25 cellular contexts compared by ENCODE assay signal in the genomic region with DNA sequence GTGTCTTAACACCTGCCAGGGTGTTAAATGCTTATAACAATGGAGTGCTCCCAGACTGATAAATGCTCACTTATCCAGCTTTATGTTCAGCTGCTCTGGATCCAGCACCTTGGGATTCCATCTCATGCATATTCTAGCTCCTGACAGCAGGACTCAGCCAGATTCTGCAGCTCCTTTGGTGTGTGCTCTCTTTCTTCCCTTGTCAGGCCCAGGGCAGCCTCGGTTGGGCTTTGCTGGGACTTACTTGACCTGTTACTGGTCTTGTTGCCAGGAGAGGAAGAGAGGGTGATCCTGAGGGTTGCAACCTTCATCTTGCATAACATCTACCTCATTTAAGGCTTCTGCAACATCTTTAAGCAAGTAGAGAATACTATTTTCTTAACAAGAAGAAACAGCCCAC.
"Had no signal": no experiment of that assay in that cellular context is flagged by ENCODE, and none has a peak within 500 bp of the region (broad histone marks: within the 10 kb centered on the region; RNA-seq: fewer than 3 reads in every experiment).

No MANE protein-coding gene starts in this region.

- H3K36me3 ChIP-seq: esophagus muscularis mucosa, gastrocnemius medialis, pancreas, prostate gland, spleen, tibial nerve, upper lobe of right lung, vagina had no signal

- H3K27me3 ChIP-seq: dorsolateral prefrontal cortex, esophagus muscularis mucosa, gastrocnemius medialis, pancreas, spleen, testis, tibial nerve, upper lobe of right lung, vagina had no signal

- ATAC-seq: gastrocnemius medialis; left lobe of liver; mucosa of descending colon; naive thymus-derived CD8-positive, alpha-beta T cell; pancreas; sciatic nerve; stimulated activated memory B cell treated with anti-CD40 and anti-IgM and Interleukin-4, amounts not matched to agents 10 μg/mL and 1 μg/mL and 100 μg/mL, for 72 hours; stimulated activated naive CD8-positive, alpha-beta T cell treated with anti-CD3 and anti-CD28 coated beads, Interleukin-15, amount 100 ng/mL, for 72 hours; upper lobe of right lung had no signal

- H3K4me3 Mint-ChIP-seq: naive thymus-derived CD8-positive, alpha-beta T cell; stimulated activated memory B cell treated with anti-CD40 and anti-IgM and Interleukin-4, amounts not matched to agents 10 μg/mL and 1 μg/mL and 100 μg/mL, for 72 hours; stimulated activated naive CD8-positive, alpha-beta T cell treated with anti-CD3 and anti-CD28 coated beads, Interleukin-15, amount 100 ng/mL, for 72 hours had no signal

- H3K4me1 Mint-ChIP-seq: stimulated activated memory B cell treated with anti-CD40 and anti-IgM and Interleukin-4, amounts not matched to agents 10 μg/mL and 1 μg/mL and 100 μg/mL, for 72 hours; stimulated activated naive CD8-positive, alpha-beta T cell treated with anti-CD3 and anti-CD28 coated beads, Interleukin-15, amount 100 ng/mL, for 72 hours had no signal

- H3K27me3 Mint-ChIP-seq: stimulated activated naive CD8-positive, alpha-beta T cell treated with anti-CD3 and anti-CD28 coated beads, Interleukin-15, amount 100 ng/mL, for 72 hours had no signal

- H3K9me3 ChIP-seq: gastrocnemius medialis, mucosa of descending colon, pancreas, prostate gland, testis, upper lobe of right lung, vagina had no signal

- H3K27ac ChIP-seq: coronary artery, dorsolateral prefrontal cortex, epithelial cell of prostate, esophagus muscularis mucosa, gastrocnemius medialis, pancreas, prostate gland, spleen, testis, tibial nerve, upper lobe of right lung, vagina had no signal

- H3K4me3 ChIP-seq: coronary artery, dorsolateral prefrontal cortex, esophagus muscularis mucosa, gastrocnemius medialis, mucosa of descending colon, pancreas, prostate gland, spleen, testis, tibial nerve, upper lobe of right lung, vagina had no signal

- H3K27ac Mint-ChIP-seq: stimulated activated memory B cell treated with anti-CD40 and anti-IgM and Interleukin-4, amounts not matched to agents 10 μg/mL and 1 μg/mL and 100 μg/mL, for 72 hours; stimulated activated naive CD8-positive, alpha-beta T cell treated with anti-CD3 and anti-CD28 coated beads, Interleukin-15, amount 100 ng/mL, for 72 hours had no signal

- H3K4me1 ChIP-seq: esophagus muscularis mucosa, gastrocnemius medialis, pancreas, prostate gland, spleen, testis, tibial nerve, upper lobe of right lung, vagina had no signal

- DNase-seq: dorsolateral prefrontal cortex; effector CD8-positive, alpha-beta T cell; gastrocnemius medialis; islet precursor cell; mammary epithelial cell; mucosa of descending colon; naive thymus-derived CD8-positive, alpha-beta T cell; nucleus accumbens; pancreas; spleen; stimulated activated CD4-positive, alpha-beta T cell treated with anti-CD3 and anti-CD28 coated beads, Interleukin-15, amount 100 ng/mL, for 24 hours; stimulated activated CD4-positive, alpha-beta T cell treated with anti-CD3 and anti-CD28 coated beads, Interleukin-1b, Interleukin-23, amount 100 ng/mL, for 48 hours; stimulated activated CD4-positive, alpha-beta T cell treated with anti-CD3 and anti-CD28 coated beads, Interleukin-4, amount 100 ng/mL, for 24 hours; stimulated activated naive CD8-positive, alpha-beta T cell treated with anti-CD3 and anti-CD28 coated beads, Interleukin-15, amount 100 ng/mL, for 72 hours; testis; upper lobe of right lung had no signal
